Comparison of ENCODE assay signal across 21 cellular contexts in genomic region chr11:34488855-34489557, GRCh38. TPM values are rescaled to one million over a fixed set of nuclear protein-coding genes. Genes with fewer than 3 reads are reported as not detected.
"Had no signal": no experiment of that assay in that cellular context is flagged by ENCODE, and none has a peak within 500 bp of the region (broad histone marks: within the 10 kb centered on the region; RNA-seq: fewer than 3 reads in every experiment).

No MANE protein-coding gene starts in this region.

- H3K27me3 Mint-ChIP-seq: dendritic cell treated with granulocyte-macrophage colony-stimulating factor and Interleukin-4, amounts not matched to agents 40 ng/mL and 50 ng/mL, for 4 days; naive B cell; progenitor cell of endocrine pancreas had no signal

- DNase-seq: effector memory CD8-positive, alpha-beta T cell; esophagus squamous epithelium; foreskin fibroblast; left colon; left ventricle myocardium superior; mesenchymal stem cell; naive B cell; occipital lobe; pancreas; right cardiac atrium; small intestine; stimulated activated CD4-positive, alpha-beta T cell treated with anti-CD3 and anti-CD28 coated beads, Interleukin-12 subunit alpha, Interleukin-12 subunit beta, amount 100 ng/mL, for 4 hours; stimulated activated naive CD4-positive, alpha-beta T cell treated with Interleukin-2 at 50 U/mL for 16 hours; trophoblast cell; uterus had no signal

- ATAC-seq: effector memory CD8-positive, alpha-beta T cell; left colon; left ventricle myocardium superior; pancreas; right cardiac atrium had no signal

- H3K4me3 Mint-ChIP-seq: dendritic cell treated with granulocyte-macrophage colony-stimulating factor and Interleukin-4, amounts not matched to agents 40 ng/mL and 50 ng/mL, for 4 days; effector memory CD8-positive, alpha-beta T cell; naive B cell; nephron had no signal

- H3K4me3 ChIP-seq: esophagus squamous epithelium, lung, pancreas, uterus had no signal

- H3K4me1 ChIP-seq: esophagus squamous epithelium, pancreas, uterus had no signal

- H3K27ac Mint-ChIP-seq: dendritic cell treated with granulocyte-macrophage colony-stimulating factor and Interleukin-4, amounts not matched to agents 40 ng/mL and 50 ng/mL, for 4 days; effector memory CD8-positive, alpha-beta T cell; nephron; progenitor cell of endocrine pancreas had no signal

- H3K9me3 ChIP-seq: esophagus squamous epithelium, pancreas, uterus had no signal

- H3K36me3 Mint-ChIP-seq: naive B cell had no signal

- H3K4me1 Mint-ChIP-seq: naive B cell, nephron had no signal

- H3K9me3 Mint-ChIP-seq: dendritic cell treated with granulocyte-macrophage colony-stimulating factor and Interleukin-4, amounts not matched to agents 40 ng/mL and 50 ng/mL, for 4 days; effector memory CD8-positive, alpha-beta T cell; naive B cell; nephron had no signal

- H3K27me3 ChIP-seq: pancreas, uterus had no signal

- H3K27ac ChIP-seq: esophagus squamous epithelium, pancreas, uterus had no signal

- H3K36me3 ChIP-seq: esophagus squamous epithelium, pancreas, uterus had no signal

RNA-seq across cellular contexts. Expression of gene ELF5, which starts 24.6 kb away (rescaled TPM):
- total RNA-seq: epithelial cell of proximal tubule, kidney epithelial cell, left colon, left ventricle myocardium superior, occipital lobe, right cardiac atrium, uterus had no signal
